ENCODE assay signal across 1 cellular context in the genomic region with DNA sequence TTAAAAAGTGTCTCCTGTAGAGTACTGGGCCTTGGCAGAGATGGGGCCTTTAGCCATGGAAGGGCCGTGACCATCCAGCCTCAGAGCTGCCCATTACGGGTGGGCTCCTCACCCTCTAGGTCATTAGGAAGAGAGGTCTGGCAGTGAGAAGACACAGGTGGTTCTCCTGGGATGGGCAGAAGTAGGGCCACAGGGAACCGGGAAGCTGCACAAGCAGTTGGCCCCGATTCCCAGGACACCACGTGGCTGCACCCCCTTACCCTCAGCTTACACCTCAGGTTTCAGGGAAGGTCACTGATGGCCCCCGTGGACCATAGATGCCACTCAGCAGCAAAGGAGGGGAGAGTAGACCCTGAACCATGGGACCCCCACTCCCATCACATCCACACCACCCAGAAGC.
TF ChIP-seq lines count a peak whose summit lies in the region.

No MANE protein-coding gene starts in this region.

TF ChIP-seq in WTC11, 78 proteins besides CTCF, POLR2A, EP300 and RAD21 (continued from another document):
- TF ChIP-seq ZMAT4 (CRISPR knock-in tag; IDR thresholded peaks at IDR 0.05): no peak
- TF ChIP-seq ZNF512 (CRISPR knock-in tag; IDR thresholded peaks at IDR 0.05; ENCODE audit: borderline replicate concordance): no peak
- TF ChIP-seq ATF1 (CRISPR knock-in tag; IDR thresholded peaks at IDR 0.05): no peak
- TF ChIP-seq ZNF138 (CRISPR knock-in tag; conservative IDR thresholded peaks at IDR 0.05): no peak
- TF ChIP-seq TCF7 (CRISPR knock-in tag; IDR thresholded peaks at IDR 0.05; ENCODE audit: low read depth): no peak
- TF ChIP-seq NFE2L1 (CRISPR knock-in tag; IDR thresholded peaks at IDR 0.05): no peak
- no peak for TF ChIP-seq ZNF396 (CRISPR knock-in tag; IDR thresholded peaks at IDR 0.05; ENCODE audit: borderline replicate concordance)
- TF ChIP-seq, protein P1, sequence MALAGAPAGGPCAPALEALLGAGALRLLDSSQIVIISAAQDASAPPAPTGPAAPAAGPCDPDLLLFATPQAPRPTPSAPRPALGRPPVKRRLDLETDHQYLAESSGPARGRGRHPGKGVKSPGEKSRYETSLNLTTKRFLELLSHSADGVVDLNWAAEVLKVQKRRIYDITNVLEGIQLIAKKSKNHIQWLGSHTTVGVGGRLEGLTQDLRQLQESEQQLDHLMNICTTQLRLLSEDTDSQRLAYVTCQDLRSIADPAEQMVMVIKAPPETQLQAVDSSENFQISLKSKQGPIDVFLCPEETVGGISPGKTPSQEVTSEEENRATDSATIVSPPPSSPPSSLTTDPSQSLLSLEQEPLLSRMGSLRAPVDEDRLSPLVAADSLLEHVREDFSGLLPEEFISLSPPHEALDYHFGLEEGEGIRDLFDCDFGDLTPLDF (CRISPR knock-in tag; IDR thresholded peaks at IDR 0.05): no peak
- TF ChIP-seq SMAD4 (CRISPR knock-in tag; IDR thresholded peaks at IDR 0.05): no peak
- TF ChIP-seq, protein P2, sequence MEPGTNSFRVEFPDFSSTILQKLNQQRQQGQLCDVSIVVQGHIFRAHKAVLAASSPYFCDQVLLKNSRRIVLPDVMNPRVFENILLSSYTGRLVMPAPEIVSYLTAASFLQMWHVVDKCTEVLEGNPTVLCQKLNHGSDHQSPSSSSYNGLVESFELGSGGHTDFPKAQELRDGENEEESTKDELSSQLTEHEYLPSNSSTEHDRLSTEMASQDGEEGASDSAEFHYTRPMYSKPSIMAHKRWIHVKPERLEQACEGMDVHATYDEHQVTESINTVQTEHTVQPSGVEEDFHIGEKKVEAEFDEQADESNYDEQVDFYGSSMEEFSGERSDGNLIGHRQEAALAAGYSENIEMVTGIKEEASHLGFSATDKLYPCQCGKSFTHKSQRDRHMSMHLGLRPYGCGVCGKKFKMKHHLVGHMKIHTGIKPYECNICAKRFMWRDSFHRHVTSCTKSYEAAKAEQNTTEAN (CRISPR knock-in tag; IDR thresholded peaks at IDR 0.05): no peak
- no peak for TF ChIP-seq MXD4 (CRISPR knock-in tag; IDR thresholded peaks at IDR 0.05; ENCODE audit: borderline replicate concordance)
- no peak for TF ChIP-seq PRRX2 (CRISPR knock-in tag; IDR thresholded peaks at IDR 0.05)
- TF ChIP-seq MYBL2 (CRISPR knock-in tag; IDR thresholded peaks at IDR 0.05): no peak
- TF ChIP-seq ELF4 (CRISPR knock-in tag; IDR thresholded peaks at IDR 0.05; ENCODE audit: low read depth): no peak
- no peak for TF ChIP-seq NR3C1 (CRISPR knock-in tag; conservative IDR thresholded peaks at IDR 0.05; ENCODE audit: low read depth)
- TF ChIP-seq ZNF232 (CRISPR knock-in tag; IDR thresholded peaks at IDR 0.05): no peak
- TF ChIP-seq ZNF423 (CRISPR knock-in tag; IDR thresholded peaks at IDR 0.05): no peak
- no peak for TF ChIP-seq SP1 (CRISPR knock-in tag; conservative IDR thresholded peaks at IDR 0.05)
- TF ChIP-seq ZNF416 (CRISPR knock-in tag; IDR thresholded peaks at IDR 0.05): no peak
